ENCODE assay signal across 11 cellular contexts in genomic region chr11:88327462-88328143, GRCh38.
DNase-seq lines count a peak whose midpoint lies in the region; ATAC-seq and TF ChIP-seq lines count a peak whose summit lies in the region.
"Had no signal": no experiment of that assay in that cellular context is flagged by ENCODE, and none has a peak within 500 bp of the region (broad histone marks: within the 10 kb centered on the region; RNA-seq: fewer than 3 reads in every experiment).

No MANE protein-coding gene starts in this region.

- peaks cover 98% of the 10 kb centered on the region for H3K36me3 ChIP-seq in iPS-20b (ENCODE audit: insufficient read depth, low read depth, low read length)

- ATAC-seq in GM18505 (IDR thresholded peaks at IDR 0.05; ENCODE audit: unreplicated experiment) (peak; percentile 29), GM21528 (IDR thresholded peaks at IDR 0.05; ENCODE audit: low FRiP score, unreplicated experiment) (peak; percentile 42), HG03342 (IDR thresholded peaks at IDR 0.05; ENCODE audit: unreplicated experiment) (peak; percentile 23)

- DNase-seq in foreskin melanocyte = no peak
- DNase-seq in GM10266 (ENCODE audit: extremely low spot score) = no peak
- DNase-seq in NOMO-1 treated with dmso at 0.1 percent for 144 hours (lab: John Stamatoyannopoulos, UW; ENCODE audit: unreplicated experiment) = no peak
- DNase-seq in stimulated activated naive CD4-positive, alpha-beta T cell (lab: John Stamatoyannopoulos, UW) = no peak
- DNase-seq: anterior cingulate cortex, NCI-H1930, upper lobe of left lung had no signal

- H3K9ac ChIP-seq in iPS-20b (ENCODE audit: low read depth, low read length) = no peak overlapping the region

- H3K27me3 ChIP-seq in iPS-20b (ENCODE audit: insufficient read depth, low read length) = no peaks in the 10 kb centered on the region
- H3K27me3 ChIP-seq: upper lobe of left lung had no signal

- no peaks in the 10 kb centered on the region for H3K9me3 ChIP-seq in iPS-20b (ENCODE audit: insufficient read depth, low read depth, low read length)
- H3K9me3 ChIP-seq: upper lobe of left lung had no signal

- H3K27ac ChIP-seq in iPS-20b (ENCODE audit: low read length) = no peak overlapping the region
- H3K27ac ChIP-seq: upper lobe of left lung had no signal

- H3K4me1 ChIP-seq in iPS-20b (ENCODE audit: insufficient read depth, low read length) = peaks cover 27% of the 10 kb centered on the region

- H3K4me3 ChIP-seq in iPS-20b (ENCODE audit: low read length) = 0 out of 2 replicates have a peak overlapping the region, but pooled peaks have one; percentile 13
- H3K4me3 ChIP-seq: upper lobe of left lung had no signal

- TF ChIP-seq POLR2A in GM18505 (IDR thresholded peaks at IDR 0.05; ENCODE audit: borderline replicate concordance, extremely low read depth, insufficient read depth, insufficient read length) = no peak

- no peak for TF ChIP-seq CTCF in GM10266 (IDR thresholded peaks at IDR 0.05; ENCODE audit: control insufficient read depth, insufficient read depth, low read depth, missing control alignments)
